2 cellular contexts compared by ENCODE assay signal in genomic region chr16:15967655-15968315, GRCh38.
TF ChIP-seq lines count a peak whose summit lies in the region.

No MANE protein-coding gene starts in this region.

TF ChIP-seq in IMR-90, 13 proteins besides CTCF, POLR2A, EP300 and RAD21:
- no peak for TF ChIP-seq FOS (IDR thresholded peaks at IDR 0.05; ENCODE audit: low read depth, low read length)
- no peak for TF ChIP-seq ELK1 (IDR thresholded peaks at IDR 0.05; ENCODE audit: borderline replicate concordance, low read depth, low read length)
- TF ChIP-seq CHD1 (IDR thresholded peaks at IDR 0.05; ENCODE audit: low read depth, low read length): no peak
- TF ChIP-seq MAFK (IDR thresholded peaks at IDR 0.05; ENCODE audit: low read depth, low read length): peak; percentile 98

TF ChIP-seq in K562, 482 proteins besides CTCF, POLR2A, EP300 and RAD21:
- TF ChIP-seq MAFK (IDR thresholded peaks at IDR 0.05; ENCODE audit: low read length): peak; percentile 88
- peak; percentile 73 for TF ChIP-seq C11orf30 (IDR thresholded peaks at IDR 0.05; ENCODE audit: low read depth)
- TF ChIP-seq MAFG (tag; conservative IDR thresholded peaks at IDR 0.05): peak; percentile 74
- peak; percentile 90 for TF ChIP-seq MAFF (IDR thresholded peaks at IDR 0.05; ENCODE audit: low read length)
- no peak for TF ChIP-seq KAT2B (IDR thresholded peaks at IDR 0.05; ENCODE audit: low read depth, low read length)
- TF ChIP-seq ZNF316 (IDR thresholded peaks at IDR 0.05): peak; percentile 90
